In genomic region chr20:9889270-9889981, GRCh38 we compare ENCODE assay signal across 10 cellular contexts. TPM values are rescaled to one million over a fixed set of nuclear protein-coding genes. Genes with fewer than 3 reads are reported as not detected.
DNase-seq lines count a peak whose midpoint lies in the region; ATAC-seq and TF ChIP-seq lines count a peak whose summit lies in the region.
"Had no signal": no experiment of that assay in that cellular context is flagged by ENCODE, and none has a peak within 500 bp of the region (broad histone marks: within the 10 kb centered on the region; RNA-seq: fewer than 3 reads in every experiment).

No MANE protein-coding gene starts in this region.

- no peaks in the 10 kb centered on the region for H3K4me1 ChIP-seq in psoas muscle
- H3K4me1 ChIP-seq: heart left ventricle had no signal

- intact Hi-C loops in psoas muscle (cut with DNase I): no loop called here

- TF ChIP-seq CTCF in NB4 (IDR thresholded peaks at IDR 0.05; ENCODE audit: low read depth, low read length) (no peak), psoas muscle (IDR thresholded peaks at IDR 0.05) (no peak)

- DNase-seq in EL (peak; percentile 8), NB4 (ENCODE audit: low read depth) (peak; percentile 34), iris pigment epithelial cell (ENCODE audit: low read depth) (peak; percentile 14), psoas muscle (no peak), NCI-H82 treated with DMSO at 0.1 percent for 48 hours (lab: John Stamatoyannopoulos, UW; ENCODE audit: unreplicated experiment) (no peak), NCI-H524 treated with DMSO at 0.1 percent for 48 hours (lab: John Stamatoyannopoulos, UW) (no peak)
- DNase-seq: heart left ventricle had no signal

- H3K9me3 ChIP-seq in psoas muscle: no peaks in the 10 kb centered on the region

- H3K4me3 ChIP-seq in NB4 (ENCODE audit: low read depth, low read length) (peak overlapping the region; percentile 26), psoas muscle (no peak overlapping the region)

- no peaks in the 10 kb centered on the region for H3K27me3 ChIP-seq in psoas muscle (ENCODE audit: insufficient read depth in 3 of 3, low read length in 2 of 3)

- ATAC-seq in GM21723 (IDR thresholded peaks at IDR 0.05; ENCODE audit: unreplicated experiment) (peak; percentile 56), psoas muscle (no peak), GM18517 (IDR thresholded peaks at IDR 0.05; ENCODE audit: unreplicated experiment) (no peak)
- ATAC-seq: heart left ventricle had no signal

- H3K27ac ChIP-seq in psoas muscle: no peak overlapping the region
- H3K27ac ChIP-seq: heart left ventricle, VCaP had no signal

- 77 to 82% (median 79%) methylated on average over 6 of the region's 6 CpGs for WGBS in psoas muscle, 3 donors

- no peak for TF ChIP-seq POLR2A in NB4 (IDR thresholded peaks at IDR 0.05; ENCODE audit: extremely low read depth, insufficient read length)

- H3K36me3 ChIP-seq in psoas muscle (ENCODE audit: insufficient read depth in 1 of 2, low read depth in 1 of 2): no peaks in the 10 kb centered on the region
- H3K36me3 ChIP-seq: heart left ventricle had no signal

RNA-seq across cellular contexts. Expression of gene PAK5, which starts 50.5 kb away (rescaled TPM):
- total RNA-seq in psoas muscle: not detected
- under 1 TPM in 1 of 3 donors, not detected in 2; 0.01 TPM for polyA plus RNA-seq in psoas muscle
- total RNA-seq: heart left ventricle had no signal
- polyA plus RNA-seq: heart left ventricle had no signal

Comparison
In these comparisons a context has a peak if more than half of its experiments do, and no peak if none do; other contexts are left out.
1. DNase-seq: peak in EL (single experiment), NB4 (single experiment) and iris pigment epithelial cell (single experiment); none in psoas muscle (0 of 2), NCI-H82 treated with DMSO at 0.1 percent for 48 hours (single experiment) and NCI-H524 treated with DMSO at 0.1 percent for 48 hours (single experiment).